In the genomic region with DNA sequence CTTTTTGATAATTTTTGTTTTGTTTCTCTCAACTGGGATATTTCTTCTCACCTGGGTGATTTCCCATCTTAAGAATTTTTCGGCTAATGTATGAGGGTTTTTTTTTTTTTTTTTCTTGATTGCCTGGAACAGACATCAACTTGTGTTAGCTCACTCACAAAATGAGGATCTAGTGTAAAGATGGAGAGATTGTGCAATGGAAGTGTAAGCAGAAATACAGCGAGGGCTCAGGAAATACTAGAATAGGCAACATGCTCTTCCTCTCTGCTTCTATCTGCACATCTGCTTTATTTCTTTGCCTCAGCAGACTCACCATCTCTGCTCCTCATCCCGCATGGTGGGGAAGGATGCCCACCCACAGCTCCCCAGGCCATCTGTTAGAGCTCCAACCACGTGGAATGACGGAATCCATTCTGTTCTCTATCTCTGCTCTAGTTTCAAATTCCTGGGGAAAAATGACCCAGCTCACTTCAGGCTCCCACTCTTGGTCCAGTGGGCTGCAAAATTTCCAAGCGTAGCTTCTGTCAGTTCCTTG, we compare ENCODE assay signal across 2 cellular contexts.
TF ChIP-seq lines count a peak whose summit lies in the region.

No MANE protein-coding gene starts in this region.

TF ChIP-seq in SK-N-SH, 30 proteins besides CTCF, POLR2A, EP300 and RAD21:
- no peak for TF ChIP-seq PBX3 (IDR thresholded peaks at IDR 0.05)
- no peak for TF ChIP-seq YY1 (IDR thresholded peaks at IDR 0.05; ENCODE audit: low read depth)
- no peak for TF ChIP-seq FOXJ3 (CRISPR knock-in tag; IDR thresholded peaks at IDR 0.05)
- TF ChIP-seq SIN3A (IDR thresholded peaks at IDR 0.05; ENCODE audit: borderline replicate concordance, low read depth, low read length): no peak

TF ChIP-seq in SK-N-SH treated with all-trans-retinoic acid at 6 μM for 48 hours, 23 proteins besides CTCF, POLR2A, EP300 and RAD21 (continued from another document):
- TF ChIP-seq, protein P1, sequence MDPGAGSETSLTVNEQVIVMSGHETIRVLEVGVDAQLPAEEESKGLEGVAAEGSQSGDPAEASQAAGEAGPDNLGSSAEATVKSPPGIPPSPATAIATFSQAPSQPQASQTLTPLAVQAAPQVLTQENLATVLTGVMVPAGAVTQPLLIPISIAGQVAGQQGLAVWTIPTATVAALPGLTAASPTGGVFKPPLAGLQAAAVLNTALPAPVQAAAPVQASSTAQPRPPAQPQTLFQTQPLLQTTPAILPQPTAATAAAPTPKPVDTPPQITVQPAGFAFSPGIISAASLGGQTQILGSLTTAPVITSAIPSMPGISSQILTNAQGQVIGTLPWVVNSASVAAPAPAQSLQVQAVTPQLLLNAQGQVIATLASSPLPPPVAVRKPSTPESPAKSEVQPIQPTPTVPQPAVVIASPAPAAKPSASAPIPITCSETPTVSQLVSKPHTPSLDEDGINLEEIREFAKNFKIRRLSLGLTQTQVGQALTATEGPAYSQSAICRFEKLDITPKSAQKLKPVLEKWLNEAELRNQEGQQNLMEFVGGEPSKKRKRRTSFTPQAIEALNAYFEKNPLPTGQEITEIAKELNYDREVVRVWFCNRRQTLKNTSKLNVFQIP (CRISPR knock-in tag; IDR thresholded peaks at IDR 0.05; ENCODE audit: borderline replicate concordance, low read depth): no peak
- TF ChIP-seq, protein P2, sequence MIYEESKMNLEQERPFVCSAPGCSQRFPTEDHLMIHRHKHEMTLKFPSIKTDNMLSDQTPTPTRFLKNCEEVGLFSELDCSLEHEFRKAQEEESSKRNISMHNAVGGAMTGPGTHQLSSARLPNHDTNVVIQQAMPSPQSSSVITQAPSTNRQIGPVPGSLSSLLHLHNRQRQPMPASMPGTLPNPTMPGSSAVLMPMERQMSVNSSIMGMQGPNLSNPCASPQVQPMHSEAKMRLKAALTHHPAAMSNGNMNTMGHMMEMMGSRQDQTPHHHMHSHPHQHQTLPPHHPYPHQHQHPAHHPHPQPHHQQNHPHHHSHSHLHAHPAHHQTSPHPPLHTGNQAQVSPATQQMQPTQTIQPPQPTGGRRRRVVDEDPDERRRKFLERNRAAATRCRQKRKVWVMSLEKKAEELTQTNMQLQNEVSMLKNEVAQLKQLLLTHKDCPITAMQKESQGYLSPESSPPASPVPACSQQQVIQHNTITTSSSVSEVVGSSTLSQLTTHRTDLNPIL (CRISPR knock-in tag; IDR thresholded peaks at IDR 0.05; ENCODE audit: low read depth): no peak
- no peak for TF ChIP-seq ESRRG (CRISPR knock-in tag; IDR thresholded peaks at IDR 0.05)
